In genomic region chr5:140041492-140042421, GRCh38 we compare ENCODE assay signal across 7 cellular contexts. TPM values are rescaled to one million over a fixed set of nuclear protein-coding genes. Genes with fewer than 3 reads are reported as not detected.
DNase-seq lines count a peak whose midpoint lies in the region; ATAC-seq and TF ChIP-seq lines count a peak whose summit lies in the region.

No MANE protein-coding gene starts in this region.

- H3K9me2 ChIP-seq in Loucy (replicated peaks; ENCODE audit: low read depth, low read length), result no peaks in the 10 kb centered on the region

- no peaks in the 10 kb centered on the region for H3K36me3 Mint-ChIP-seq in activated naive CD8-positive, alpha-beta T cell treated with anti-CD3 and anti-CD28 coated beads, Interleukin-2, amount 10 ng/mL, durations not matched to agents 7 days and 5 days

- H3K4me2 ChIP-seq in Loucy (ENCODE audit: low read depth, low read length, poor library complexity, severe bottlenecking) (peak overlapping the region; percentile 69), osteoblast (ENCODE audit: insufficient read depth, low read length) (peak overlapping the region; percentile 87)

- no peaks in the 10 kb centered on the region for H3F3A ChIP-seq in Loucy (ENCODE audit: low read depth)

- H3K4me1 ChIP-seq in Loucy (ENCODE audit: insufficient read depth, low read length, poor library complexity, severe bottlenecking) (no peaks in the 10 kb centered on the region), cardiac muscle cell (ENCODE audit: low read depth) (peaks cover 48% of the 10 kb centered on the region), osteoblast (ENCODE audit: insufficient read depth, low read length) (peaks cover 19% of the 10 kb centered on the region)

- TF ChIP-seq CTCF in Loucy (conservative IDR thresholded peaks at IDR 0.05; ENCODE audit: low read length), result no peak
- TF ChIP-seq CTCF in cardiac muscle cell (IDR thresholded peaks at IDR 0.05; ENCODE audit: low read depth, low read length), result no peak
- TF ChIP-seq CTCF in osteoblast (IDR thresholded peaks at IDR 0.05; ENCODE audit: extremely low read depth, low read depth, low read length), result no peak

- H3K79me2 ChIP-seq in Loucy (ENCODE audit: insufficient read depth, low read length), result no peaks in the 10 kb centered on the region
- no peaks in the 10 kb centered on the region for H3K79me2 ChIP-seq in osteoblast (ENCODE audit: insufficient read depth, low read length)

- H2AFZ ChIP-seq in Loucy (ENCODE audit: low read length) (no peak overlapping the region; the same call in 1 of the 2 replicates), osteoblast (ENCODE audit: low read length) (peak overlapping the region; percentile 91)

- H3K27ac ChIP-seq in cardiac muscle cell (no peak overlapping the region), osteoblast (ENCODE audit: low read depth, low read length) (peak overlapping the region; percentile 43)

- H3K9me3 Mint-ChIP-seq in activated naive CD8-positive, alpha-beta T cell treated with anti-CD3 and anti-CD28 coated beads, Interleukin-2, amount 10 ng/mL, durations not matched to agents 7 days and 5 days, result no peaks in the 10 kb centered on the region

- H3K4me3 Mint-ChIP-seq in activated naive CD8-positive, alpha-beta T cell treated with anti-CD3 and anti-CD28 coated beads, Interleukin-2, amount 10 ng/mL, durations not matched to agents 7 days and 5 days, result peak overlapping the region; percentile 41

- H3K36me3 ChIP-seq in Loucy (ENCODE audit: insufficient read depth, low read length), result no peaks in the 10 kb centered on the region
- H3K36me3 ChIP-seq in cardiac muscle cell, result no peaks in the 10 kb centered on the region
- no peaks in the 10 kb centered on the region for H3K36me3 ChIP-seq in osteoblast (ENCODE audit: insufficient read depth, low read length)

- H3K27me3 ChIP-seq in Loucy (ENCODE audit: insufficient read depth, low read length, poor library complexity, severe bottlenecking) (peaks cover 11% of the 10 kb centered on the region), cardiac muscle cell (no peaks in the 10 kb centered on the region), osteoblast (ENCODE audit: insufficient read depth, low read length) (peaks cover 20% of the 10 kb centered on the region)

- DNase-seq in EH (ENCODE audit: low read depth) (peak; percentile 80), cardiac muscle cell (ENCODE audit: low read depth in 1 of 2, low spot score in 1 of 2) (peak; percentile 58 to 65), osteoblast (ENCODE audit: insufficient read length, low spot score, missing footprints) (peak; percentile 91), GM19240 (ENCODE audit: insufficient read length, low spot score) (no peak)
- peak; percentile 29 for DNase-seq in activated naive CD8-positive, alpha-beta T cell treated with anti-CD3 and anti-CD28 coated beads, Interleukin-2, amount 10 ng/mL, durations not matched to agents 7 days and 5 days

- POLR2A ChIA-PET in activated naive CD8-positive, alpha-beta T cell treated with anti-CD3 and anti-CD28 coated beads, Interleukin-2, amount 10 ng/mL, durations not matched to agents 7 days and 5 days (lab: Charles Lee), result no interaction called here

- H3K9ac ChIP-seq in Loucy (ENCODE audit: low read depth, low read length, poor library complexity, severe bottlenecking), result no peak overlapping the region

- H3K27me3 Mint-ChIP-seq in activated naive CD8-positive, alpha-beta T cell treated with anti-CD3 and anti-CD28 coated beads, Interleukin-2, amount 10 ng/mL, durations not matched to agents 7 days and 5 days, result peaks cover 77% of the 10 kb centered on the region

- H3K4me3 ChIP-seq in Loucy (ENCODE audit: low read length, poor library complexity, severe bottlenecking) (no peak overlapping the region), cardiac muscle cell (peak overlapping the region; percentile 88), osteoblast (ENCODE audit: insufficient read depth, low read length) (peak overlapping the region; percentile 75)

- H3K9me3 ChIP-seq in Loucy (ENCODE audit: insufficient read depth, low read depth, low read length), result no peaks in the 10 kb centered on the region
- no peaks in the 10 kb centered on the region for H3K9me3 ChIP-seq in cardiac muscle cell (ENCODE audit: low read depth)
- no peaks in the 10 kb centered on the region for H3K9me3 ChIP-seq in osteoblast (ENCODE audit: low read depth, low read length)

- ATAC-seq in activated naive CD8-positive, alpha-beta T cell treated with anti-CD3 and anti-CD28 coated beads, Interleukin-2, amount 10 ng/mL, durations not matched to agents 7 days and 5 days (ENCODE audit: low read depth), result no peak
- ATAC-seq in HG02642 (IDR thresholded peaks at IDR 0.05; ENCODE audit: poor library complexity, unreplicated experiment), result no peak

- no peaks in the 10 kb centered on the region for H4K20me1 ChIP-seq in Loucy (ENCODE audit: insufficient read depth, low read length, poor library complexity, severe bottlenecking)
- no peaks in the 10 kb centered on the region for H4K20me1 ChIP-seq in osteoblast (ENCODE audit: insufficient read depth, low read length)

- no peak overlapping the region for H3K27ac Mint-ChIP-seq in activated naive CD8-positive, alpha-beta T cell treated with anti-CD3 and anti-CD28 coated beads, Interleukin-2, amount 10 ng/mL, durations not matched to agents 7 days and 5 days

- H3K4me1 Mint-ChIP-seq in activated naive CD8-positive, alpha-beta T cell treated with anti-CD3 and anti-CD28 coated beads, Interleukin-2, amount 10 ng/mL, durations not matched to agents 7 days and 5 days, result peaks cover 7% of the 10 kb centered on the region

RNA-seq across cellular contexts. Expression of gene NRG2, which starts 1.3 kb away (rescaled TPM):
- total RNA-seq in activated naive CD8-positive, alpha-beta T cell treated with anti-CD3 and anti-CD28 coated beads, Interleukin-2, amount 10 ng/mL, durations not matched to agents 7 days and 5 days, result under 1 TPM in 1 of 2 experiments, not detected in 1; 0.08 TPM
- 16.5 and 20.7 TPM in 2 replicates for total RNA-seq in cardiac muscle cell
- polyA plus RNA-seq in cardiac muscle cell, result 13.5 and 14.5 TPM in 2 replicates
- total RNA-seq in osteoblast, result 0.72 and 0.88 TPM in 2 replicates
